In the genomic region with DNA sequence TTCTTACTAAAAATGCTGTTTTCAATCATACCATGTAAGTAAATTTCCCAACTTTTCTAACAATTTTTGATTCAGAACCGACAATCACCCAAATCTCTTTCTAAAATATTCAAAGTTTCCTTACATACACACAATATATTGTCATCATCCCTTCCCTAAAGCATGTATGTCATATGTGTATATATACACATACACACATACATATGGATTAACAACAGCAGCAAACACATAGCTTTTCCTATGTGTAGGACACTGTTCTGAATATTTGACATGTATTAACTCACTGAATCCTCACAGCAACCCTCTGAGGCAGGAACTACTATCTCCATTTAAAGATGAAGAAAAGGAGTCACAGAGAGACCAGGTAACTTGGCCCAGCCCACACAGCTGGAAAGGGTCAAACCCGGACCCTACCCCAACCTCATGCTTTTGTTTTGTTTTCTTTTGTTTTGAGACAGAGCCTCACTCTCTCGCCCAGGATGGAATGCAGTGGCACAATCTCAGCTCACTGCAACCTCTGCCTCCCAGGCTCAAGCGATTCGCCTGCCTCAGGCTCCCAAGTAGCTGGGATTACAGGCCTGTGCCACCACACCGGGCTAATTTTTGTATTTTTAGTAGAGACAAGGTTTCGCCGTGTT, we compare ENCODE assay signal across 23 cellular contexts. TPM values are rescaled to one million over a fixed set of nuclear protein-coding genes. Genes with fewer than 3 reads are reported as not detected.
DNase-seq lines count a peak whose midpoint lies in the region; ATAC-seq and TF ChIP-seq lines count a peak whose summit lies in the region.
"Had no signal": no experiment of that assay in that cellular context is flagged by ENCODE, and none has a peak within 500 bp of the region (broad histone marks: within the 10 kb centered on the region; RNA-seq: fewer than 3 reads in every experiment).

No MANE protein-coding gene starts in this region.

- H4K8ac ChIP-seq in mesendoderm (ENCODE audit: low read depth, low read length), result no peak overlapping the region

- H3K9me3 ChIP-seq in T-helper 17 cell (ENCODE audit: control insufficient read depth, low read length, poor library complexity, severe bottlenecking), result no peaks in the 10 kb centered on the region
- H3K9me3 ChIP-seq: SK-N-SH, thyroid gland had no signal

- no peak overlapping the region for H3K4me2 ChIP-seq in mesendoderm (ENCODE audit: low read length)
- H3K4me2 ChIP-seq: SK-N-SH had no signal

- no peaks in the 10 kb centered on the region for H3K27me3 Mint-ChIP-seq in activated CD8-positive, alpha-beta memory T cell treated with anti-CD3 and anti-CD28 coated beads, Interleukin-2, amount 10 ng/mL, durations not matched to agents 7 days and 5 days
- H3K27me3 Mint-ChIP-seq in T-helper 17 cell (no peaks in the 10 kb centered on the region), brain (peaks cover 2% of the 10 kb centered on the region), neural crest cell (ENCODE audit: low read depth) (no peaks in the 10 kb centered on the region)
- H3K27me3 Mint-ChIP-seq: stimulated activated naive B cell treated with anti-CD40 and anti-IgM and Interleukin-4, amounts not matched to agents 10 μg/mL and 1 μg/mL and 100 μg/mL, for 72 hours had no signal

- no peak overlapping the region for H3K18ac ChIP-seq in mesendoderm (ENCODE audit: low read length)

- no peaks in the 10 kb centered on the region for H3K27me3 ChIP-seq in mesendoderm (ENCODE audit: insufficient read depth, low read length, poor library complexity)
- H3K27me3 ChIP-seq: thyroid gland had no signal

- H3K79me2 ChIP-seq in mesendoderm (ENCODE audit: control insufficient read depth, insufficient read depth, low read length), result peaks cover 31% of the 10 kb centered on the region

- H3K4ac ChIP-seq in mesendoderm (ENCODE audit: low read depth, low read length), result no peak overlapping the region

- no peak overlapping the region for H2BK15ac ChIP-seq in mesendoderm (replicated peaks; ENCODE audit: low read depth)

- peaks cover 20% of the 10 kb centered on the region for H3K79me1 ChIP-seq in mesendoderm (ENCODE audit: low read length)

- no peak overlapping the region for H3K27ac ChIP-seq in mesendoderm (ENCODE audit: low read depth, low read length)
- H3K27ac ChIP-seq: GM23248, RWPE1, thyroid gland had no signal

- no peak overlapping the region for H3K9ac ChIP-seq in mesendoderm (ENCODE audit: low read length)
- H3K9ac ChIP-seq: GM23248, SK-N-SH had no signal

- H3K23ac ChIP-seq in mesendoderm (ENCODE audit: low read length), result no peak overlapping the region

- no peak overlapping the region for H3K56ac ChIP-seq in mesendoderm (ENCODE audit: low read length)

- peak overlapping the region; percentile 55 for H3K27ac Mint-ChIP-seq in activated CD8-positive, alpha-beta memory T cell treated with anti-CD3 and anti-CD28 coated beads, Interleukin-2, amount 10 ng/mL, durations not matched to agents 7 days and 5 days
- H3K27ac Mint-ChIP-seq in T-helper 17 cell (peak overlapping the region; percentile 87), brain (peak overlapping the region; percentile 28 to 79 (median 51)), neural crest cell (ENCODE audit: unreplicated experiment) (no peak overlapping the region)

- H3K4me3 Mint-ChIP-seq in activated CD8-positive, alpha-beta memory T cell treated with anti-CD3 and anti-CD28 coated beads, Interleukin-2, amount 10 ng/mL, durations not matched to agents 7 days and 5 days, result peak overlapping the region; percentile 21
- H3K4me3 Mint-ChIP-seq in T-helper 17 cell (peak overlapping the region; percentile 69), brain (peak overlapping the region in 4 of 5 experiments; percentile 47 to 62 (median 52)), neural crest cell (peak overlapping the region; percentile 26)
- H3K4me3 Mint-ChIP-seq: nephron progenitor cell; stimulated activated naive B cell treated with anti-CD40 and anti-IgM and Interleukin-4, amounts not matched to agents 10 μg/mL and 1 μg/mL and 100 μg/mL, for 72 hours had no signal

- no peak overlapping the region for H4K5ac ChIP-seq in mesendoderm (ENCODE audit: low read length)

- no peaks in the 10 kb centered on the region for H3K9me3 Mint-ChIP-seq in activated CD8-positive, alpha-beta memory T cell treated with anti-CD3 and anti-CD28 coated beads, Interleukin-2, amount 10 ng/mL, durations not matched to agents 7 days and 5 days (ENCODE audit: low read depth)
- H3K9me3 Mint-ChIP-seq in brain (no peaks in the 10 kb centered on the region), neural crest cell (no peaks in the 10 kb centered on the region)
- H3K9me3 Mint-ChIP-seq: nephron progenitor cell had no signal

- no peak overlapping the region for H2AK5ac ChIP-seq in mesendoderm (ENCODE audit: low read length)

- no peak overlapping the region for H2BK5ac ChIP-seq in mesendoderm (ENCODE audit: low read length)

- CTCF ChIA-PET in activated CD8-positive, alpha-beta memory T cell treated with anti-CD3 and anti-CD28 coated beads, Interleukin-2, amount 10 ng/mL, durations not matched to agents 7 days and 5 days (lab: Charles Lee), result no interaction called here

- ATAC-seq in activated CD8-positive, alpha-beta memory T cell treated with anti-CD3 and anti-CD28 coated beads, Interleukin-2, amount 10 ng/mL, durations not matched to agents 7 days and 5 days, result no peak
- no peak for ATAC-seq in T-helper 17 cell
- ATAC-seq: stimulated activated naive B cell treated with anti-CD40 and anti-IgM and Interleukin-4, amounts not matched to agents 10 μg/mL and 1 μg/mL and 100 μg/mL, for 72 hours had no signal

- H3K36me3 ChIP-seq in mesendoderm (ENCODE audit: control insufficient read depth, insufficient read depth, low read length), result no peaks in the 10 kb centered on the region
- H3K36me3 ChIP-seq: thyroid gland had no signal

- H3K36me3 Mint-ChIP-seq in activated CD8-positive, alpha-beta memory T cell treated with anti-CD3 and anti-CD28 coated beads, Interleukin-2, amount 10 ng/mL, durations not matched to agents 7 days and 5 days, result peaks cover 24% of the 10 kb centered on the region
- peaks cover 5% of the 10 kb centered on the region for H3K36me3 Mint-ChIP-seq in T-helper 17 cell (ENCODE audit: low read depth)
- peaks cover 32% of the 10 kb centered on the region for H3K36me3 Mint-ChIP-seq in brain
- no peaks in the 10 kb centered on the region for H3K36me3 Mint-ChIP-seq in neural crest cell (ENCODE audit: low read depth)

- peaks cover 7% of the 10 kb centered on the region for H3K4me1 ChIP-seq in mesendoderm (ENCODE audit: control insufficient read depth, low read depth, low read length)

- no peak overlapping the region for H3K4me3 ChIP-seq in mesendoderm (ENCODE audit: low read length)
- H3K4me3 ChIP-seq: GM23248, thyroid gland had no signal

- 100% methylated on average over 1 of the region's 8 CpGs for WGBS in mesendoderm (ENCODE audit: extremely low coverage, insufficient coverage, low lambda C conversion rate)

- no peak for DNase-seq in activated CD8-positive, alpha-beta memory T cell treated with anti-CD3 and anti-CD28 coated beads, Interleukin-2, amount 10 ng/mL, durations not matched to agents 7 days and 5 days
- DNase-seq in activated CD8-positive, alpha-beta memory T cell treated with anti-CD3 and anti-CD28 coated beads, Interleukin-2, amount 50 U/mL, for 4 hours, result no peak
- DNase-seq in T-helper 17 cell, result no peak
- no peak for DNase-seq in neural crest cell (ENCODE audit: low read depth, low spot score)
- DNase-seq in dedifferentiated amniotic fluid mesenchymal stem cell (ENCODE audit: extremely low spot score), result no peak
- no peak for DNase-seq in mesendoderm
- DNase-seq in DMS53 treated with DMSO at 0.1 percent for 48 hours (lab: John Stamatoyannopoulos, UW; ENCODE audit: unreplicated experiment), result no peak
- DNase-seq: caudate nucleus; foreskin melanocyte; GF-D8; IMR-90; NCI-H1436 treated with DMSO at 0.1 percent for 48 hours; NCI-H2171 treated with DMSO at 0.1 percent for 48 hours; NCI-H526; nephron progenitor cell; posterior cingulate gyrus; SK-N-SH; stimulated activated naive B cell treated with anti-CD40 and anti-IgM and Interleukin-4, amounts not matched to agents 10 μg/mL and 1 μg/mL and 100 μg/mL, for 72 hours; T-helper 9 cell; thyroid gland had no signal

- H3K4me1 Mint-ChIP-seq in activated CD8-positive, alpha-beta memory T cell treated with anti-CD3 and anti-CD28 coated beads, Interleukin-2, amount 10 ng/mL, durations not matched to agents 7 days and 5 days, result peaks cover 90% of the 10 kb centered on the region
- peaks cover 83% of the 10 kb centered on the region for H3K4me1 Mint-ChIP-seq in T-helper 17 cell
- H3K4me1 Mint-ChIP-seq in brain, result no peaks in the 10 kb centered on the region
- peaks cover 89% of the 10 kb centered on the region for H3K4me1 Mint-ChIP-seq in neural crest cell

- no peak overlapping the region for H2BK120ac ChIP-seq in mesendoderm (ENCODE audit: low read depth, low read length)

- no peak for TF ChIP-seq CTCF in brain (conservative IDR thresholded peaks at IDR 0.05)
- TF ChIP-seq CTCF in neural crest cell (conservative IDR thresholded peaks at IDR 0.05), result no peak

RNA-seq across cellular contexts. Expression of a gene that starts 7.2 kb away (rescaled TPM):
- 100 to 1,000 TPM; 266 to 323 TPM for total RNA-seq in activated CD8-positive, alpha-beta memory T cell treated with anti-CD3 and anti-CD28 coated beads, Interleukin-2, amount 10 ng/mL, durations not matched to agents 7 days and 5 days
- total RNA-seq in T-helper 17 cell (100 to 1,000 TPM; 455 to 472 TPM), neural crest cell (227 and 260 TPM in 2 replicates)
- 338 TPM for polyA plus RNA-seq in brain (ENCODE audit: insufficient read depth, low read depth, low replicate concordance)
- polyA plus RNA-seq in mesendoderm (2013, experiment 1 of 2), result 58.5 TPM
- 59.6 TPM for polyA plus RNA-seq in mesendoderm (2013, experiment 2 of 2)
